ENCODE assay signal across 1 cellular context in genomic region chr19:45151821-45152503, GRCh38.
TF ChIP-seq lines count a peak whose summit lies in the region.

No MANE protein-coding gene starts in this region.

TF ChIP-seq in K562, 482 proteins besides CTCF, POLR2A, EP300 and RAD21 (continued from another document):
- no peak for TF ChIP-seq TBP (optimal IDR thresholded peaks at IDR 0.05; ENCODE audit: low read depth, low read length)
- TF ChIP-seq MLX (CRISPR knock-in tag; conservative IDR thresholded peaks at IDR 0.05): no peak
- no peak for TF ChIP-seq POLR2H (tag; IDR thresholded peaks at IDR 0.05; ENCODE audit: low read depth)
- TF ChIP-seq MEF2D (tag; conservative IDR thresholded peaks at IDR 0.05; ENCODE audit: low read depth): no peak
- no peak for TF ChIP-seq ZMIZ1 (IDR thresholded peaks at IDR 0.05; ENCODE audit: low read depth in 2 of 2, low read length in 2 of 2)
- TF ChIP-seq ZNF217 (CRISPR knock-in tag; IDR thresholded peaks at IDR 0.05): no peak
